In genomic region chr10:4775808-4776207, GRCh38 we compare ENCODE assay signal across 12 cellular contexts. TPM values are rescaled to one million over a fixed set of nuclear protein-coding genes. Genes with fewer than 3 reads are reported as not detected.
DNase-seq lines count a peak whose midpoint lies in the region; ATAC-seq, FAIRE-seq and TF ChIP-seq lines count a peak whose summit lies in the region.
"Had no signal": no experiment of that assay in that cellular context is flagged by ENCODE, and none has a peak within 500 bp of the region (broad histone marks: within the 10 kb centered on the region; RNA-seq: fewer than 3 reads in every experiment).

No MANE protein-coding gene starts in this region.

- H3K36me3 ChIP-seq in SJSA1 = no peaks in the 10 kb centered on the region
- H3K36me3 ChIP-seq: stomach had no signal

- TF ChIP-seq EP300 in A549 (IDR thresholded peaks at IDR 0.05) = peak in 1 of 2 experiments; percentile 39; a peak in 1 of 5 replicates

- CTCF ChIA-PET in A549 (lab: Yijun Ruan, JAX) = interaction anchor here (0.9 to 2.2 kb wide), 2 partner anchors 1579 to 1583 kb away, joined by 3 to 6 read pairs; no protein-coding TSS in a partner anchor

- peak; percentile 12 to 60 for DNase-seq in A549 (ENCODE audit: low read depth in 1 of 2, low spot score in 1 of 2)
- DNase-seq in GM04504 (ENCODE audit: low read depth) = peak; percentile 67
- peak in 1 of 2 experiments; percentile 62 for DNase-seq in SJSA1 (ENCODE audit: low read depth in 1 of 2, low spot score in 2 of 2)
- peak; percentile 67 for DNase-seq in fibroblast of villous mesenchyme (ENCODE audit: low read depth)
- no peak for DNase-seq in stimulated activated CD4-positive, alpha-beta T cell treated with anti-CD3 and anti-CD28 coated beads, Interleukin-4, amount 100 ng/mL, for 1 hour
- DNase-seq in SIG-M5 (lab: John Stamatoyannopoulos, UW) = no peak
- DNase-seq in T-helper 1 cell = no peak
- DNase-seq: C1 segment of cervical spinal cord; stimulated activated CD4-positive, alpha-beta T cell treated with anti-CD3 and anti-CD28 coated beads, Interleukin-4, amount 100 ng/mL, for 4 hours; stomach had no signal

- POLR2A ChIA-PET in A549 (lab: Yijun Ruan, JAX) = no interaction called here

- no peak for FAIRE-seq in A549 (lab: Jason Lieb, UNC)
- FAIRE-seq: K562 had no signal

- H3K27ac ChIP-seq in A549 (peak overlapping the region; percentile 46 to 66), SJSA1 (peak overlapping the region; percentile 12; the same call in 1 of the 2 replicates)
- H3K27ac ChIP-seq: stomach had no signal

- ATAC-seq in A549 (peak; percentile 59 to 86; a peak in 5 of 6 replicates), GM21528 (IDR thresholded peaks at IDR 0.05; ENCODE audit: low FRiP score, unreplicated experiment) (no peak)
- ATAC-seq: K562 had no signal

- no peak for TF ChIP-seq RAD21 in A549 (conservative IDR thresholded peaks at IDR 0.05 in 1 of 2, IDR thresholded peaks at IDR 0.05 in 1 of 2)

- peaks cover 24% of the 10 kb centered on the region for H3K4me1 ChIP-seq in A549
- peaks cover 58% of the 10 kb centered on the region for H3K4me1 ChIP-seq in SJSA1 (replicated peaks)

- no peaks in the 10 kb centered on the region for H3K27me3 ChIP-seq in SJSA1 (replicated peaks)
- H3K27me3 ChIP-seq: stomach had no signal

- no peak for TF ChIP-seq POLR2A in A549 (IDR thresholded peaks at IDR 0.05; ENCODE audit: low read length)

- H3K9me3 ChIP-seq in A549 (no peaks in the 10 kb centered on the region), SJSA1 (replicated peaks) (no peaks in the 10 kb centered on the region)
- H3K9me3 ChIP-seq: stomach had no signal

- H3K4me3 ChIP-seq in A549 (no peak overlapping the region), SJSA1 (no peak overlapping the region), fibroblast of villous mesenchyme (ENCODE audit: low read depth, low read length) (no peak overlapping the region)
- H3K4me3 ChIP-seq: K562, stomach had no signal

- 48% methylated on average over 2 of the region's 2 CpGs for WGBS in A549 (ENCODE audit: missing lambda C conversion rate)

- no peak for TF ChIP-seq CTCF in A549 (IDR thresholded peaks at IDR 0.05)
- no peak for TF ChIP-seq CTCF in fibroblast of villous mesenchyme (IDR thresholded peaks at IDR 0.05; ENCODE audit: insufficient read depth, low read depth, low read length)

- H3K4me2 ChIP-seq in A549 = peak overlapping the region; percentile 24; the same call in 1 of the 3 replicates

TF ChIP-seq in A549, 52 proteins besides CTCF, POLR2A, EP300 and RAD21:
- TF ChIP-seq FOSL2 (IDR thresholded peaks at IDR 0.05) (peak; percentile 49; the same call in 1 of the 2 replicates), FOSL2 (CRISPR knock-in tag; IDR thresholded peaks at IDR 0.05) (peak; percentile 60), JUNB (IDR thresholded peaks at IDR 0.05) (peak; percentile 62), GATA3 (IDR thresholded peaks at IDR 0.05; ENCODE audit: borderline replicate concordance) (peak; percentile 39; the same call in 1 of the 2 replicates), TP53 (CRISPR knock-in tag; IDR thresholded peaks at IDR 0.05) (no peak), KDM5A (IDR thresholded peaks at IDR 0.05) (no peak)

RNA-seq across cellular contexts. Expression of gene AKR1E2, which starts 50.2 kb away (rescaled TPM):
- 17.5 and 20.0 TPM in 2 replicates for polyA plus RNA-seq in A549 (2011; rRNA removed)
- 12.0 and 14.8 TPM in 2 replicates for polyA plus RNA-seq in A549 (2012; cell fraction: cytosol; rRNA removed)
- 25.9 and 28.9 TPM in 2 replicates for polyA plus RNA-seq in A549 (2012; cell fraction: nucleus; rRNA removed)
- polyA plus RNA-seq in A549 (2017; fragmentation: RNase III; extraction: RNeasy Plus Mini Kit Qiagen cat#74134 plus additional on column Dnase treatment) = 10.5 to 15.2 TPM (median 11.2 TPM) in 3 replicates
- polyA minus RNA-seq in A549 (2011; rRNA and poly(A)+ RNA removed) = 139 and 226 TPM in 2 replicates
- total RNA-seq in SJSA1 (2014; rRNA removed; shearing (Covaris generic)) = 17.0 and 24.5 TPM in 2 replicates
- 7.7 and 9.1 TPM in 2 replicates for total RNA-seq in fibroblast of villous mesenchyme

Comparison
In these comparisons a context has a peak if more than half of its experiments do, and no peak if none do; other contexts are left out.
1. DNase-seq: peak in A549 (2 of 2), GM04504 (single experiment) and fibroblast of villous mesenchyme (single experiment); none in stimulated activated CD4-positive, alpha-beta T cell treated with anti-CD3 and anti-CD28 coated beads, Interleukin-4, amount 100 ng/mL, for 1 hour (single experiment), SIG-M5 (single experiment) and T-helper 1 cell (0 of 5).